In the genomic region with DNA sequence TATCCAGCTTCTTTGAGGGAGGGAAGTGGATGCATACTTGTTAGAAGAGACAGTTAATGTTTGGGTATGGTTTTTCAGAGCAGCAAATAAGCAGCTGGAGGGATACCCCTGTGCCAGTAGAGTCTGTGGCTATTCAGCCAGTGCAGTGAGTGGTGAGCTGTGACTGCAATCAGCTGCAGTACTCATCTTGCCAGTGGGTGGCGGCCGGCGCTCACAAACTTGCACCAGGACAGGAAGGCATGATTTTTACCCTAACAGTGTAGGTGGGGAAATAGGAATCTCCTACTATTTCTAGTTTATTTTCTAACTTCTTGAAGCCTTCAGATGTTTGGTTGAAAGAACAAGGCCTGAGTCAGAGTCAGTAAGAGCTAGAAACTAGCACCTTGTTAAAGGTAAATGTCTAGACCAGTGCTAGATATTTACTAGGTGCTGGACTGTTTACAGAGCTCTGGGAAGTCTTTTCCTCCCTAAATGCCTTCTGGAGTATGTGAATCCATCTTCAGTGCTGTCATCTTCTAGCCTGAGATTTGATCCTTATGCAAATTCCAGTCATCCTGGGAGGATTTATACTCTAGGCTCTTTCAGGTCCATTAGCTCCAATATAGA, we compare ENCODE assay signal across 8 cellular contexts. TPM values are rescaled to one million over a fixed set of nuclear protein-coding genes. Genes with fewer than 3 reads are reported as not detected.
DNase-seq lines count a peak whose midpoint lies in the region; ATAC-seq and TF ChIP-seq lines count a peak whose summit lies in the region.

No MANE protein-coding gene starts in this region.

- H3K27me3 ChIP-seq in HAP-1 (ENCODE audit: low read depth): no peaks in the 10 kb centered on the region
- H3K27me3 ChIP-seq in MG63: no peaks in the 10 kb centered on the region; the same call in 1 of the 2 replicates
- H3K27me3 ChIP-seq in right lobe of liver: no peaks in the 10 kb centered on the region

- WGBS in right lobe of liver (ENCODE audit: insufficient coverage, low coverage, low lambda C conversion rate, missing lambda C conversion rate): 3% methylated on average over 3 of the region's 3 CpGs

- in situ Hi-C loops in HAP-1 (cut with MboI; ENCODE audit: low sequenced_read_pairs): loop anchor here (5.0 to 25.0 kb wide), 2 partner anchors 347 to 752 kb away; partner anchors contain the start of gene TSEN2

- ATAC-seq in right lobe of liver: peak; percentile 96 to 98 (median 96)

- TF ChIP-seq CTCF in choroid plexus epithelial cell (conservative IDR thresholded peaks at IDR 0.05; ENCODE audit: low read depth, low read length): peak; percentile 96
- TF ChIP-seq CTCF in right lobe of liver (IDR thresholded peaks at IDR 0.05): peak; percentile 88 to 94 (median 91)

- TF ChIP-seq POLR2A in right lobe of liver (IDR thresholded peaks at IDR 0.05): no peak

- no peaks in the 10 kb centered on the region for H3K9me3 ChIP-seq in HAP-1
- no peaks in the 10 kb centered on the region for H3K9me3 ChIP-seq in MG63
- H3K9me3 ChIP-seq in right lobe of liver: no peaks in the 10 kb centered on the region

- no peak overlapping the region for H3K4me3 ChIP-seq in HAP-1
- no peak overlapping the region for H3K4me3 ChIP-seq in MG63
- no peak overlapping the region for H3K4me3 ChIP-seq in choroid plexus epithelial cell (ENCODE audit: low read depth, low read length)
- H3K4me3 ChIP-seq in right lobe of liver: no peak overlapping the region

- H3K27ac ChIP-seq in right lobe of liver: no peak overlapping the region

- intact Hi-C loops in right lobe of liver (cut with DNase I): loop anchor here (5.0 to 10.0 kb wide), 3 partner anchors 42 to 342 kb away; no protein-coding TSS in a partner anchor

- H3K36me3 ChIP-seq in HAP-1 (replicated peaks): no peaks in the 10 kb centered on the region
- H3K36me3 ChIP-seq in MG63: no peaks in the 10 kb centered on the region
- H3K36me3 ChIP-seq in right lobe of liver: no peaks in the 10 kb centered on the region

- H3K4me1 ChIP-seq in HAP-1 (no peaks in the 10 kb centered on the region), right lobe of liver (no peaks in the 10 kb centered on the region)

- DNase-seq in NCI-H2107 treated with DMSO at 0.1 percent for 48 hours (lab: John Stamatoyannopoulos, UW; ENCODE audit: unreplicated experiment): peak; percentile 11
- DNase-seq in NCI-H2107 (lab: John Stamatoyannopoulos, UW): no peak
- peak; percentile 62 to 81 for DNase-seq in HAP-1 (ENCODE audit: low spot score in 2 of 2)
- DNase-seq in MG63: peak; percentile 50
- DNase-seq in activated CD4-positive, CD25-positive, alpha-beta regulatory T cell treated with anti-CD3 and anti-CD28 coated beads, Interleukin-2, amount 50 U/mL, for 72 hours: peak; percentile 62
- peak; percentile 84 for DNase-seq in choroid plexus epithelial cell (ENCODE audit: low read depth)
- peak; percentile 74 to 81 (median 76) for DNase-seq in right lobe of liver
- DNase-seq in stimulated activated CD8-positive, alpha-beta memory T cell treated with anti-CD3 and anti-CD28 coated beads, Interleukin-12 subunit alpha, Interleukin-12 subunit beta, amount 100 ng/mL, for 24 hours (ENCODE audit: extremely low read depth): peak; percentile 14

RNA-seq across cellular contexts. Expression of gene TIMP4, which starts 23.6 kb away (rescaled TPM):
- 0.10 TPM in 1 of 2 replicates, not detected in the other for total RNA-seq in MG63 (2014; rRNA removed; shearing (Covaris generic); ENCODE audit: low replicate concordance)
- total RNA-seq in right lobe of liver: 1 to 10 TPM in 2 of 6 experiments, under 1 TPM in 3, not detected in 1; 0.35 to 2.2 (median 0.66) TPM
